In the genomic region with DNA sequence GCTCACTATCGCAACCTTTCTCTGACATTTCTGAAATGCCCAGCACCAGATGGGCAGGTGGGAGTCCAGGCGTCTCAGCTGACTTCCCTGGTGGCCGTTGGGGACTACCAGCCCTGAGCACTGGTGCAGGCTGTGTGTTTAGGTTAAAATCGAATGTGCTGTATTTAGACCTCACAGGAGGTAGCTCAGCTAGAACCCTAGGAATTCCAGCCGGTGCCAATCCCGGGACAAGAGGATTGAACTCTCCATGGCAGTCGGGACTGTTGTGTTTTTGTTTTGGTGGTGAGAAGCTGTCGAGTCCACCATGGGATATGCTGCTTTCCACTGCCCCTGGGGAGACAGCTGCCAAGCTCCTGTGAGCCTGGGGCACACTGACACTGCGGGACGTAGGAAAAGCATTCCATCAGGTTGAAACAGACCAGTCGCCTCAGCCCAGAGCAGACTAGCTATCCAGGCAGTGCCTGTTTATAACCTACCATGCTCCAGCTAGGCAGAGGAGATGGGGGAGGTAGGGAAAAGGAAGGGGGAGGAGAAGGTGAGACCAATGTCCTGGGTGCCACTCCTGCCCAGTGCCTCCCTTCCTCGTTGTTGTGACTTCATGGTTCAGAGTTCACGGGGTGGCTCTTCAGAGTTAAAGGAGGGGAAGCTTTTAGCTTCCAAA, we compare ENCODE assay signal across 11 cellular contexts. TPM values are rescaled to one million over a fixed set of nuclear protein-coding genes. Genes with fewer than 3 reads are reported as not detected.
DNase-seq lines count a peak whose midpoint lies in the region; ATAC-seq and TF ChIP-seq lines count a peak whose summit lies in the region.
"Had no signal": no experiment of that assay in that cellular context is flagged by ENCODE, and none has a peak within 500 bp of the region (broad histone marks: within the 10 kb centered on the region; RNA-seq: fewer than 3 reads in every experiment).

No MANE protein-coding gene starts in this region.

- peak overlapping the region; percentile 41 for H3K27ac ChIP-seq in lower lobe of right lung
- H3K27ac ChIP-seq: BLaER1, HL-60 had no signal

- H3K36me3 Mint-ChIP-seq in activated naive CD4-positive, alpha-beta T cell treated with anti-CD3 and anti-CD28 coated beads, Interleukin-2, amount 50 U/mL, for 72 hours: peaks cover 8 to 42% of the 10 kb centered on the region in 2 donors

- H3K36me3 ChIP-seq in lower lobe of right lung: peaks cover 26% of the 10 kb centered on the region
- H3K36me3 ChIP-seq: BLaER1 had no signal

- no peak for DNase-seq in activated naive CD4-positive, alpha-beta T cell treated with anti-CD3 and anti-CD28 coated beads, Interleukin-2, amount 50 U/mL, for 72 hours (ENCODE audit: low spot score in 2 of 2)
- DNase-seq in activated naive CD4-positive, alpha-beta T cell treated with Interleukin-2 at 50 U/mL for 16 hours: no peak
- DNase-seq in choroid plexus epithelial cell (ENCODE audit: low read depth) (peak; percentile 90), lower lobe of right lung (no peak), NAMALWA (ENCODE audit: low spot score) (no peak), CD1c-positive myeloid dendritic cell (ENCODE audit: extremely low spot score) (no peak), iPS-NIHi11 (ENCODE audit: low spot score) (no peak)

- no peaks in the 10 kb centered on the region for H3K9me3 Mint-ChIP-seq in activated naive CD4-positive, alpha-beta T cell treated with anti-CD3 and anti-CD28 coated beads, Interleukin-2, amount 50 U/mL, for 72 hours

- no peak overlapping the region for H3K4me3 ChIP-seq in choroid plexus epithelial cell (ENCODE audit: low read depth, low read length)
- H3K4me3 ChIP-seq in lower lobe of right lung: no peak overlapping the region
- H3K4me3 ChIP-seq: BLaER1 had no signal

- H3K4me1 ChIP-seq in lower lobe of right lung: peaks cover 65% of the 10 kb centered on the region
- H3K4me1 ChIP-seq: BLaER1 had no signal

- ATAC-seq in activated naive CD4-positive, alpha-beta T cell treated with anti-CD3 and anti-CD28 coated beads, Interleukin-2, amount 50 U/mL, for 72 hours: no peak
- ATAC-seq in lower lobe of right lung (no peak), HG02938 (IDR thresholded peaks at IDR 0.05; ENCODE audit: unreplicated experiment) (no peak)

- H3K9me3 ChIP-seq in lower lobe of right lung: no peaks in the 10 kb centered on the region
- H3K9me3 ChIP-seq: BLaER1 had no signal

- intact Hi-C loops in lower lobe of right lung (cut with DNase I): no loop called here

- H3K27ac Mint-ChIP-seq in activated naive CD4-positive, alpha-beta T cell treated with anti-CD3 and anti-CD28 coated beads, Interleukin-2, amount 50 U/mL, for 72 hours: peak overlapping the region; percentile 8 to 48

- no peaks in the 10 kb centered on the region for H3K27me3 ChIP-seq in lower lobe of right lung (ENCODE audit: low read depth)
- H3K27me3 ChIP-seq: BLaER1 had no signal

- TF ChIP-seq CTCF in choroid plexus epithelial cell (conservative IDR thresholded peaks at IDR 0.05; ENCODE audit: low read depth, low read length): no peak
- TF ChIP-seq CTCF in lower lobe of right lung (IDR thresholded peaks at IDR 0.05): no peak

RNA-seq across cellular contexts. Expression of a gene that starts 52.9 kb away (rescaled TPM):
- 100 to 1,000 TPM in 1 of 2 donors, 10 to 100 TPM in 1; 60.8 to 124 TPM for total RNA-seq in activated naive CD4-positive, alpha-beta T cell treated with anti-CD3 and anti-CD28 coated beads, Interleukin-2, amount 50 U/mL, for 72 hours
- total RNA-seq in lower lobe of right lung: 127 TPM
- total RNA-seq: OCI-LY7 had no signal
